Comparison of ENCODE assay signal across 8 cellular contexts in genomic region chr2:73283545-73284295, GRCh38. TPM values are rescaled to one million over a fixed set of nuclear protein-coding genes. Genes with fewer than 3 reads are reported as not detected.
DNase-seq lines count a peak whose midpoint lies in the region; ATAC-seq and TF ChIP-seq lines count a peak whose summit lies in the region.

No MANE protein-coding gene starts in this region.

- H3K9me3 Mint-ChIP-seq in T-helper 2 cell treated with Interferon-gamma antibody and Interleukin-4, amounts not matched to agents 5 μg/mL and 100 μg/mL, for 36 hours: no peaks in the 10 kb centered on the region

- no peak for TF ChIP-seq EP300 in neural cell (conservative IDR thresholded peaks at IDR 0.05; ENCODE audit: poor library complexity, severe bottlenecking)

- DNase-seq in AG04450 (ENCODE audit: low read depth, low spot score): no peak
- DNase-seq in T-helper 2 cell treated with Interferon-gamma antibody and Interleukin-4, amounts not matched to agents 5 μg/mL and 100 μg/mL, for 36 hours (ENCODE audit: low spot score): no peak
- peak; percentile 14 for DNase-seq in epidermal melanocyte (ENCODE audit: insufficient read length, low spot score)
- DNase-seq in NCI-H524 treated with DMSO at 0.1 percent for 48 hours (lab: John Stamatoyannopoulos, UW): no peak

- H3K4me2 ChIP-seq in neural cell (ENCODE audit: low read length): peak overlapping the region; percentile 96

- TF ChIP-seq CTCF in AG04450 (IDR thresholded peaks at IDR 0.05; ENCODE audit: low read depth, low read length): no peak
- no peak for TF ChIP-seq CTCF in neural cell (IDR thresholded peaks at IDR 0.05; ENCODE audit: poor library complexity, severe bottlenecking)

- H3K9me3 ChIP-seq in AG04450 (ENCODE audit: control insufficient read depth, insufficient read depth, low read length) (no peaks in the 10 kb centered on the region; the same call in 1 of the 2 replicates), neural cell (ENCODE audit: low read length) (no peaks in the 10 kb centered on the region)

- no peak for TF ChIP-seq RAD21 in neural cell (conservative IDR thresholded peaks at IDR 0.05)

- H3K27me3 ChIP-seq in AG04450 (ENCODE audit: control insufficient read depth, insufficient read depth, low read length): peaks cover 19% of the 10 kb centered on the region
- H3K27me3 ChIP-seq in neural cell (ENCODE audit: insufficient read depth, low read depth, low read length): peaks cover 43% of the 10 kb centered on the region

- H3K36me3 Mint-ChIP-seq in T-helper 2 cell treated with Interferon-gamma antibody and Interleukin-4, amounts not matched to agents 5 μg/mL and 100 μg/mL, for 36 hours (ENCODE audit: low read depth): no peaks in the 10 kb centered on the region

- H3K27ac ChIP-seq in AG04450 (ENCODE audit: low read depth, low read length): no peak overlapping the region
- H3K27ac ChIP-seq in neural cell (ENCODE audit: low read length): no peak overlapping the region

- CTCF ChIA-PET in AG04450 (lab: Charles Lee): no interaction called here

- H3K9me2 ChIP-seq in neural cell (ENCODE audit: insufficient read depth, low read length): no peaks in the 10 kb centered on the region

- peak overlapping the region; percentile 81 for H3K4me3 Mint-ChIP-seq in T-helper 2 cell treated with Interferon-gamma antibody and Interleukin-4, amounts not matched to agents 5 μg/mL and 100 μg/mL, for 36 hours

- peak; percentile 7 for ATAC-seq in GM18868 (IDR thresholded peaks at IDR 0.05; ENCODE audit: unreplicated experiment)
- peak; percentile 24 for ATAC-seq in HG03135 (IDR thresholded peaks at IDR 0.05; ENCODE audit: unreplicated experiment)
- no peak for ATAC-seq in HG03108 (IDR thresholded peaks at IDR 0.05; ENCODE audit: unreplicated experiment)

- POLR2A ChIA-PET in AG04450 (lab: Yijun Ruan, JAX): no interaction called here

- H4K20me1 ChIP-seq in neural cell (ENCODE audit: insufficient read depth): no peaks in the 10 kb centered on the region

- H3K4me1 Mint-ChIP-seq in T-helper 2 cell treated with Interferon-gamma antibody and Interleukin-4, amounts not matched to agents 5 μg/mL and 100 μg/mL, for 36 hours (ENCODE audit: low read depth): peaks cover 12% of the 10 kb centered on the region

- H3K36me3 ChIP-seq in neural cell (ENCODE audit: insufficient read depth, low read length): no peaks in the 10 kb centered on the region

- H3K9ac ChIP-seq in neural cell (ENCODE audit: low read length): peak overlapping the region; percentile 84

- H3F3A ChIP-seq in neural cell (ENCODE audit: insufficient read depth, low read length, poor library complexity, severe bottlenecking): no peaks in the 10 kb centered on the region

- peak overlapping the region; percentile 70 for H3K4me3 ChIP-seq in AG04450 (ENCODE audit: low read depth, low read length)
- peak overlapping the region; percentile 92 for H3K4me3 ChIP-seq in neural cell (ENCODE audit: low read length)

- no peaks in the 10 kb centered on the region for H3K79me2 ChIP-seq in neural cell (replicated peaks; ENCODE audit: insufficient read depth, low read length)

- peaks cover 10% of the 10 kb centered on the region for H3K27me3 Mint-ChIP-seq in T-helper 2 cell treated with Interferon-gamma antibody and Interleukin-4, amounts not matched to agents 5 μg/mL and 100 μg/mL, for 36 hours (ENCODE audit: low read depth)

- H2AFZ ChIP-seq in neural cell (ENCODE audit: low read depth, low read length): peak overlapping the region; percentile 76

- H3K27ac Mint-ChIP-seq in T-helper 2 cell treated with Interferon-gamma antibody and Interleukin-4, amounts not matched to agents 5 μg/mL and 100 μg/mL, for 36 hours: peak overlapping the region; percentile 27

TF ChIP-seq in neural cell, 6 proteins besides CTCF, POLR2A, EP300 and RAD21:
- TF ChIP-seq MXI1 (conservative IDR thresholded peaks at IDR 0.05; ENCODE audit: poor library complexity, severe bottlenecking): peak; percentile 94
- TF ChIP-seq TAF1 (IDR thresholded peaks at IDR 0.05; ENCODE audit: low read depth): no peak
- no peak for TF ChIP-seq EZH2 (IDR thresholded peaks at IDR 0.05; ENCODE audit: borderline replicate concordance, insufficient read depth, low read length, poor library complexity, severe bottlenecking)
- TF ChIP-seq SMC3 (conservative IDR thresholded peaks at IDR 0.05; ENCODE audit: poor library complexity): no peak
- TF ChIP-seq POLR2AphosphoS5 (IDR thresholded peaks at IDR 0.05): peak; percentile 24
- TF ChIP-seq REST (IDR thresholded peaks at IDR 0.05; ENCODE audit: borderline replicate concordance): no peak

RNA-seq across cellular contexts. Expression of gene FBXO41, which starts 0.6 kb away (rescaled TPM):
- polyA plus RNA-seq in AG04450 (2011; rRNA removed): 2.5 and 2.7 TPM in 2 replicates
- 4.0 and 4.4 TPM in 2 replicates for polyA minus RNA-seq in AG04450 (2011; rRNA and poly(A)+ RNA removed)
- 6.0 and 6.7 TPM in 2 replicates for polyA plus RNA-seq in neural cell
- 17.5 and 18.8 TPM in 2 replicates for polyA minus RNA-seq in neural cell

RNA-seq across cellular contexts. Expression of gene EGR4, which starts 9.6 kb away (rescaled TPM):
- polyA plus RNA-seq in AG04450 (2011; rRNA removed) (not detected in 2 replicates), neural cell (0.90 TPM in 1 of 2 replicates, not detected in the other)
- polyA minus RNA-seq in AG04450 (2011; rRNA and poly(A)+ RNA removed): not detected in 2 replicates
- polyA minus RNA-seq in neural cell: 0.69 and 1.2 TPM in 2 replicates

RNA-seq across cellular contexts. Expression of gene CCT7, which starts 49.6 kb away (rescaled TPM):
- polyA plus RNA-seq in AG04450 (2011; rRNA removed): 303 and 331 TPM in 2 replicates
- polyA minus RNA-seq in AG04450 (2011; rRNA and poly(A)+ RNA removed): 289 and 344 TPM in 2 replicates
- polyA plus RNA-seq in neural cell: 309 and 310 TPM in 2 replicates
- polyA minus RNA-seq in neural cell: 196 and 202 TPM in 2 replicates

RNA-seq across cellular contexts. Expression of gene PRADC1, which starts 50.7 kb away (rescaled TPM):
- 11.6 and 12.0 TPM in 2 replicates for polyA plus RNA-seq in AG04450 (2011; rRNA removed)
- 9.1 and 10.9 TPM in 2 replicates for polyA minus RNA-seq in AG04450 (2011; rRNA and poly(A)+ RNA removed)
- polyA plus RNA-seq in neural cell: 36.5 TPM in 2 replicates
- polyA minus RNA-seq in neural cell: 16.6 and 21.3 TPM in 2 replicates
